Comparison of ENCODE assay signal across 11 cellular contexts in the genomic region with DNA sequence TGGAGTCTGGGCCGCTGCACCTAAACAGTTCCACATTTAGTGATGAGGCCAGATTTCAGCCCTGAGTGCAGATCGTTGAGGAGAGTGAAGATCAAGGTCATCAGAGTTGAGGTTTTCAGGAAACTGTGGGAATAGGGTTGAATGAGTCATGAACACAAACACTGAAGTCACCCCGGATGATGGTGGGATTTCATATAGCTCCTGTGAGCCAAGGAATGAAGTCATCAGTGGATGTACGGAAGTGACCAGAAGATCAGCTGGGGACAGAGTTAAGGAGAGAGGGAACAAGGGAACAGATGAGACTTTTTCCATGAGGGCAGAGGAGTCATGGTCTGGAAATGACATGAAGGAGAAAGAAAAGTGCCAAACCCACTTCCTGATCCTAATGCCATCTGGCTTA. TPM values are rescaled to one million over a fixed set of nuclear protein-coding genes. Genes with fewer than 3 reads are reported as not detected.
DNase-seq lines count a peak whose midpoint lies in the region; ATAC-seq and TF ChIP-seq lines count a peak whose summit lies in the region.
"Had no signal": no experiment of that assay in that cellular context is flagged by ENCODE, and none has a peak within 500 bp of the region (broad histone marks: within the 10 kb centered on the region; RNA-seq: fewer than 3 reads in every experiment).

No MANE protein-coding gene starts in this region.

- peak overlapping the region; percentile 59 to 67 for H3K27ac ChIP-seq in coronary artery
- peak overlapping the region; percentile 52 to 78 (median 76) for H3K27ac ChIP-seq in right lobe of liver

- H3K4me1 ChIP-seq in right lobe of liver: peaks cover 0 to 66% (median 35%) of the 10 kb centered on the region in 4 donors

- no peaks in the 10 kb centered on the region for H3K27me3 ChIP-seq in right lobe of liver

- no peak for TF ChIP-seq CTCF in coronary artery (IDR thresholded peaks at IDR 0.05)
- no peak for TF ChIP-seq CTCF in right lobe of liver (IDR thresholded peaks at IDR 0.05)

- TF ChIP-seq POLR2A in right lobe of liver (IDR thresholded peaks at IDR 0.05): peak; percentile 46

- intact Hi-C loops in right lobe of liver (cut with DNase I): no loop called here

- H3K36me3 ChIP-seq in right lobe of liver: no peaks in the 10 kb centered on the region

- 21% methylated on average over 4 of the region's 4 CpGs for WGBS in right lobe of liver (ENCODE audit: insufficient coverage, low coverage, low lambda C conversion rate, missing lambda C conversion rate)

- DNase-seq in AG08396 (ENCODE audit: low spot score) (peak; percentile 81), MV-4-11 (lab: John Stamatoyannopoulos, UW) (peak; percentile 57), coronary artery (ENCODE audit: low spot score) (no peak), right lobe of liver (no peak), ureter (ENCODE audit: low spot score) (no peak), NCI-H510A (lab: John Stamatoyannopoulos, UW) (no peak), NOMO-1 treated with DMSO at 0.1 percent for 48 hours (lab: John Stamatoyannopoulos, UW; ENCODE audit: unreplicated experiment) (no peak)
- no peak for DNase-seq in effector CD8-positive, alpha-beta T cell (lab: John Stamatoyannopoulos, UW)
- DNase-seq: activated naive CD8-positive, alpha-beta T cell treated with anti-CD3 and anti-CD28 coated beads for 36 hours; COR-L47; T-cell had no signal

- H3K4me3 ChIP-seq in coronary artery: no peak overlapping the region
- H3K4me3 ChIP-seq in right lobe of liver: no peak overlapping the region

- peak; percentile 39 to 66 (median 56) for ATAC-seq in right lobe of liver
- ATAC-seq: T-cell had no signal

- H3K9me3 ChIP-seq in right lobe of liver: no peaks in the 10 kb centered on the region

RNA-seq across cellular contexts. Expression of a gene that starts 36.5 kb away (rescaled TPM):
- total RNA-seq in right lobe of liver: 10 to 100 TPM; 26.4 to 50.3 (median 32.2) TPM
- total RNA-seq in ureter: 7.8 TPM
- total RNA-seq: activated naive CD8-positive, alpha-beta T cell treated with anti-CD3 and anti-CD28 coated beads for 36 hours; T-cell had no signal

Comparison
In these comparisons a context has a peak if more than half of its experiments do, and no peak if none do; other contexts are left out.
1. DNase-seq: peak in AG08396 (single experiment) and MV-4-11 (single experiment); none in coronary artery (single experiment), right lobe of liver (0 of 3), ureter (single experiment), NCI-H510A (single experiment), NOMO-1 treated with DMSO at 0.1 percent for 48 hours (single experiment) and effector CD8-positive, alpha-beta T cell (single experiment).